ENCODE assay signal across 23 cellular contexts in the genomic region with DNA sequence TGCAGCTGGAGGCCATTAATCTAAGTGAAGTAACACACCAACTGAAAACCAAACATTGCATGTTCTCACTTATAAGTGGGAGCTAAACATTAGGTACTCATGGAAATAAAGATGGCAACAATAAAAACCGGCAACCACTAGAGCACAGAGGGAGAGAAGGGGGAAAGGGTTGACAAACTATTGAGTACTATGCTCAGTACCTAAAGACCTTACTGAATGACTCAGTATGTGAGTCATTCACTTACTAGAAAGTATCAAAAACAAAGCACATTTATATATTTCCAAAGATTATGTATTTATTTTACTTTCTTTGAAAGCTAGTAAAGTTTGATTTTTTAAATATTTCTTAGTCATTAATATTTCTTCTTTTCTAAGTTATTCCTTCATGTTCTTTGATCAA. TPM values are rescaled to one million over a fixed set of nuclear protein-coding genes. Genes with fewer than 3 reads are reported as not detected.
"Had no signal": no experiment of that assay in that cellular context is flagged by ENCODE, and none has a peak within 500 bp of the region (broad histone marks: within the 10 kb centered on the region; RNA-seq: fewer than 3 reads in every experiment).

No MANE protein-coding gene starts in this region.

- H3K27me3 ChIP-seq: brain microvascular endothelial cell, uterus had no signal

- ATAC-seq: activated naive CD4-positive, alpha-beta T cell treated with anti-CD3 and anti-CD28 coated beads, Interleukin-2, amount 50 U/mL, for 72 hours; activated T-helper 17 cell treated with anti-CD3 and anti-CD28 coated beads, Interleukin-2, amount 50 U/mL, for 72 hours; left cardiac atrium; natural killer cell; stimulated activated naive B cell treated with anti-CD40 and anti-IgM and Interleukin-4, amounts not matched to agents 10 μg/mL and 1 μg/mL and 100 μg/mL, for 72 hours had no signal

- H3K4me3 Mint-ChIP-seq: activated T-helper 17 cell treated with anti-CD3 and anti-CD28 coated beads, Interleukin-2, amount 50 U/mL, for 72 hours; central memory CD8-positive, alpha-beta T cell; immature natural killer cell; natural killer cell; stimulated activated naive B cell treated with anti-CD40 and anti-IgM and Interleukin-4, amounts not matched to agents 10 μg/mL and 1 μg/mL and 100 μg/mL, for 72 hours; T-helper 2 cell treated with Interferon-gamma antibody and Interleukin-4, amounts not matched to agents 5 μg/mL and 100 μg/mL, for 36 hours had no signal

- H3K4me1 Mint-ChIP-seq: activated T-helper 17 cell treated with anti-CD3 and anti-CD28 coated beads, Interleukin-2, amount 50 U/mL, for 72 hours; central memory CD8-positive, alpha-beta T cell; immature natural killer cell; natural killer cell; stimulated activated naive B cell treated with anti-CD40 and anti-IgM and Interleukin-4, amounts not matched to agents 10 μg/mL and 1 μg/mL and 100 μg/mL, for 72 hours had no signal

- FAIRE-seq: colon had no signal

- DNase-seq: activated CD4-positive, alpha-beta T cell treated with anti-CD3 and anti-CD28 coated beads for 1 hour; activated T-cell treated with anti-CD3 and anti-CD28 coated beads, Interleukin-2, amount 50 U/mL, for 1 hour; aorta; brain microvascular endothelial cell; effector memory CD4-positive, alpha-beta T cell; immature natural killer cell; left cardiac atrium; midbrain; natural killer cell; stimulated activated CD4-positive, alpha-beta T cell treated with anti-CD3 and anti-CD28 coated beads, Interleukin-2, amount 100 ng/mL, for 48 hours; stimulated activated CD8-positive, alpha-beta memory T cell treated with anti-CD3 and anti-CD28 coated beads, Interleukin-4, amount 100 ng/mL, for 48 hours; stimulated activated naive B cell treated with anti-CD40 and anti-IgM and Interleukin-4, amounts not matched to agents 10 μg/mL and 1 μg/mL and 100 μg/mL, for 72 hours; trophoblast cell; uterus; WERI-Rb-1 had no signal

- H3K4me3 ChIP-seq: uterus had no signal

- H3K27ac ChIP-seq: brain microvascular endothelial cell, uterus, WERI-Rb-1 had no signal

- H3K27ac Mint-ChIP-seq: activated naive CD4-positive, alpha-beta T cell treated with anti-CD3 and anti-CD28 coated beads, Interleukin-2, amount 50 U/mL, for 72 hours; activated T-helper 17 cell treated with anti-CD3 and anti-CD28 coated beads, Interleukin-2, amount 50 U/mL, for 72 hours; immature natural killer cell; natural killer cell; progenitor cell of endocrine pancreas; stimulated activated naive B cell treated with anti-CD40 and anti-IgM and Interleukin-4, amounts not matched to agents 10 μg/mL and 1 μg/mL and 100 μg/mL, for 72 hours; T-helper 2 cell treated with Interferon-gamma antibody and Interleukin-4, amounts not matched to agents 5 μg/mL and 100 μg/mL, for 36 hours had no signal

- H3K9me3 ChIP-seq: uterus had no signal

- H3K36me3 ChIP-seq: brain microvascular endothelial cell, uterus, WERI-Rb-1 had no signal

- H3K36me3 Mint-ChIP-seq: activated naive CD4-positive, alpha-beta T cell treated with anti-CD3 and anti-CD28 coated beads, Interleukin-2, amount 50 U/mL, for 72 hours; immature natural killer cell; natural killer cell; stimulated activated naive B cell treated with anti-CD40 and anti-IgM and Interleukin-4, amounts not matched to agents 10 μg/mL and 1 μg/mL and 100 μg/mL, for 72 hours had no signal

- H3K9me3 Mint-ChIP-seq: activated naive CD4-positive, alpha-beta T cell treated with anti-CD3 and anti-CD28 coated beads, Interleukin-2, amount 50 U/mL, for 72 hours; activated T-helper 17 cell treated with anti-CD3 and anti-CD28 coated beads, Interleukin-2, amount 50 U/mL, for 72 hours; central memory CD8-positive, alpha-beta T cell; T-helper 2 cell treated with Interferon-gamma antibody and Interleukin-4, amounts not matched to agents 5 μg/mL and 100 μg/mL, for 36 hours had no signal

- H3K27me3 Mint-ChIP-seq: activated T-helper 17 cell treated with anti-CD3 and anti-CD28 coated beads, Interleukin-2, amount 50 U/mL, for 72 hours; central memory CD8-positive, alpha-beta T cell; progenitor cell of endocrine pancreas; stimulated activated naive B cell treated with anti-CD40 and anti-IgM and Interleukin-4, amounts not matched to agents 10 μg/mL and 1 μg/mL and 100 μg/mL, for 72 hours had no signal

- H3K4me1 ChIP-seq: uterus had no signal

RNA-seq across cellular contexts. Expression of a gene that starts 48.9 kb away (rescaled TPM):
- total RNA-seq: activated naive CD4-positive, alpha-beta T cell treated with anti-CD3 and anti-CD28 coated beads, Interleukin-2, amount 50 U/mL, for 72 hours; activated T-helper 17 cell treated with anti-CD3 and anti-CD28 coated beads, Interleukin-2, amount 50 U/mL, for 72 hours; dermis microvascular lymphatic vessel endothelial cell; glomerular endothelial cell had no signal
